Comparison of ENCODE assay signal across 8 cellular contexts in the genomic region with DNA sequence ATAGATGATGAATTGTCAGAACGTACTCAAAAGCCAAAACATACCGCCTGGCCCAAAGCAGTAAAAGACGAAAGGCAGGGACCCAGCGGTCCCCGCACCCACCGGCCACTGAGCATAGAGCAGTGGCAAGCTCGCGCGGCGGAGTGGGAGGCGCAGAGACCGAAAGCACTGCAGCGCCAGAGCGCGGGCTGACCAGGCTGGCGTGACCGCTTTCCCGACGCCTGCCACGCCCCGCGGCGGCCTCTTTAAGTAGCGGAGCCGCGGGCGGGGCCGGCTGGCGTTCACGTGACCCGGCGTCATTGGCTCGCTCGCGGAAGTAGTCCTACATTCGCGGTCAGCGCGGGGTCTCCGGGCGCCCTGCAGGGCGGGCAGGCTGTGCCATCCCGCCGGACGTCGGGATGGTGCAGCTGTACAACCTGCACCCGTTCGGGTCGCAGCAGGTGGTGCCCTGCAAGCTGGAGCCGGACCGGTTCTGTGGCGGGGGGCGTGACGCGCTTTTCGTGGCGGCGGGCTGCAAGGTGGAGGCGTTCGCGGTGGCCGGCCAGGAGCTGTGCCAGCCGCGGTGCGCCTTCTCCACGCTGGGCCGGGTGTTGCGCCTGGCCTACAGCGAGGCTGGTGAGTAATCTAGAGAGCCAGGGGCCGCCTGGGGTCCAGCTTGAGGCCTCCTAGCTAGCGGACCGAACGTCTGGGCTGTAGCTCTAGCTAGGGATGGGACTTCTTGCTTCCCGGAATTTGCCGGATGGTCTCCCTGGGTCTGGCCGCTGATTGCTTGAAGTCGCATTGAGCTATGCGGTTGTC. TPM values are rescaled to one million over a fixed set of nuclear protein-coding genes. Genes with fewer than 3 reads are reported as not detected.
DNase-seq lines count a peak whose midpoint lies in the region; ATAC-seq and TF ChIP-seq lines count a peak whose summit lies in the region.

TSS of gene HPS3 (plus strand) at position 313 of the 798 bp plus-strand sequence. CDS start at position 399, 86 bp downstream.

- CTCF ChIA-PET in activated CD4-positive, alpha-beta T cell treated with anti-CD3 and anti-CD28 coated beads, Interleukin-2, amount 10 ng/mL, durations not matched to agents 7 days and 5 days (lab: Charles Lee) = interaction anchor here (0.6 to 2.1 kb wide), 7 partner anchors 9 to 176 kb away, joined by 3 to 15 read pairs (median 4); no protein-coding TSS in a partner anchor

- H3K4me3 Mint-ChIP-seq in CD14-positive monocyte = peak within 1 kb of the TSS; percentile 95 to 99
- peak within 1 kb of the TSS; percentile 89 for H3K4me3 Mint-ChIP-seq in activated CD4-positive, alpha-beta T cell treated with anti-CD3 and anti-CD28 coated beads, Interleukin-2, amount 10 ng/mL, durations not matched to agents 7 days and 5 days

- peak; percentile 88 for ATAC-seq in GM19395 (IDR thresholded peaks at IDR 0.05; ENCODE audit: unreplicated experiment)
- ATAC-seq in HG03558 (IDR thresholded peaks at IDR 0.05; ENCODE audit: extremely low read depth, unreplicated experiment) = peak; percentile 90
- peak; percentile 98 for ATAC-seq in left lobe of liver

- no peak for TF ChIP-seq CTCF in CD14-positive monocyte (IDR thresholded peaks at IDR 0.05)

- intact Hi-C loops in CD14-positive monocyte (cut with micrococcal nuclease) = loop anchor here in 1 of 2 donors (10.0 kb wide), 1 partner anchor 135 kb away; the partner anchor contains the start of gene GYG1

- peak; percentile 90 for DNase-seq in CD14-positive monocyte (ENCODE audit: low spot score)
- peak; percentile 92 for DNase-seq in NCI-H69 (lab: John Stamatoyannopoulos, UW)
- DNase-seq in activated CD4-positive, alpha-beta T cell treated with anti-CD3 and anti-CD28 coated beads, Interleukin-2, amount 10 ng/mL, durations not matched to agents 7 days and 5 days = peak; percentile 85
- DNase-seq in cortex of kidney (lab: John Stamatoyannopoulos, UW) = peak; percentile 16
- DNase-seq in left lobe of liver (ENCODE audit: low spot score) = peak; percentile 93
- peak; percentile 62 for DNase-seq in stimulated activated CD4-positive, alpha-beta T cell treated with anti-CD3 and anti-CD28 coated beads, Interleukin-2, amount 100 ng/mL, for 4 hours (ENCODE audit: low read depth)

- peaks cover 0 to 6% (median 2%) of the 10 kb centered on the region in 3 donors for H3K27me3 Mint-ChIP-seq in CD14-positive monocyte (ENCODE audit: low read depth in 3 of 3)
- H3K27me3 Mint-ChIP-seq in activated CD4-positive, alpha-beta T cell treated with anti-CD3 and anti-CD28 coated beads, Interleukin-2, amount 10 ng/mL, durations not matched to agents 7 days and 5 days = peaks cover 17% of the 10 kb centered on the region

- peaks cover 39% of the 10 kb centered on the region for H3K4me1 Mint-ChIP-seq in CD14-positive monocyte
- H3K4me1 Mint-ChIP-seq in activated CD4-positive, alpha-beta T cell treated with anti-CD3 and anti-CD28 coated beads, Interleukin-2, amount 10 ng/mL, durations not matched to agents 7 days and 5 days = peaks cover 39% of the 10 kb centered on the region

- no peaks in the 10 kb centered on the region for H3K9me3 Mint-ChIP-seq in CD14-positive monocyte
- H3K9me3 Mint-ChIP-seq in activated CD4-positive, alpha-beta T cell treated with anti-CD3 and anti-CD28 coated beads, Interleukin-2, amount 10 ng/mL, durations not matched to agents 7 days and 5 days = no peaks in the 10 kb centered on the region

- peaks cover 16 to 21% of the 10 kb centered on the region in 2 donors for H3K36me3 Mint-ChIP-seq in CD14-positive monocyte
- H3K36me3 Mint-ChIP-seq in activated CD4-positive, alpha-beta T cell treated with anti-CD3 and anti-CD28 coated beads, Interleukin-2, amount 10 ng/mL, durations not matched to agents 7 days and 5 days (ENCODE audit: low read depth) = peaks cover 17% of the 10 kb centered on the region

- POLR2A ChIA-PET in activated CD4-positive, alpha-beta T cell treated with anti-CD3 and anti-CD28 coated beads, Interleukin-2, amount 10 ng/mL, durations not matched to agents 7 days and 5 days (lab: Charles Lee) = no interaction called here

- peak within 1 kb of the TSS; percentile 89 to 97 (median 94) for H3K27ac Mint-ChIP-seq in CD14-positive monocyte
- H3K27ac Mint-ChIP-seq in activated CD4-positive, alpha-beta T cell treated with anti-CD3 and anti-CD28 coated beads, Interleukin-2, amount 10 ng/mL, durations not matched to agents 7 days and 5 days = peak within 1 kb of the TSS; percentile 96

RNA-seq across cellular contexts. Expression of gene HPS3, which starts in this region (rescaled TPM):
- 10 to 100 TPM; 34.8 to 35.8 TPM for polyA plus RNA-seq in CD14-positive monocyte
- total RNA-seq in activated CD4-positive, alpha-beta T cell treated with anti-CD3 and anti-CD28 coated beads, Interleukin-2, amount 10 ng/mL, durations not matched to agents 7 days and 5 days = 10 to 100 TPM; 24.8 to 29.4 TPM
- total RNA-seq in left lobe of liver = 5.1 TPM

Comparison
In these comparisons a context has a peak if more than half of its experiments do, and no peak if none do; other contexts are left out.
1. Peak in every context shown above with its lines: DNase-seq and ATAC-seq.
2. DNase-seq: peak in every context shown above with its lines; median percentile 93 in left lobe of liver; 92 in NCI-H69; 90 in CD14-positive monocyte; 85 in activated CD4-positive, alpha-beta T cell treated with anti-CD3 and anti-CD28 coated beads, Interleukin-2, amount 10 ng/mL, durations not matched to agents 7 days and 5 days; 62 in stimulated activated CD4-positive, alpha-beta T cell treated with anti-CD3 and anti-CD28 coated beads, Interleukin-2, amount 100 ng/mL, for 4 hours; 16 in cortex of kidney.